36 cellular contexts compared by ENCODE assay signal in genomic region chr11:27896096-27896495, GRCh38.
"Had no signal": no experiment of that assay in that cellular context is flagged by ENCODE, and none has a peak within 500 bp of the region (broad histone marks: within the 10 kb centered on the region; RNA-seq: fewer than 3 reads in every experiment).

No MANE protein-coding gene starts in this region.

- H3K36me3 ChIP-seq: ascending aorta had no signal

- ATAC-seq: activated CD4-positive, alpha-beta T cell treated with anti-CD3 and anti-CD28 coated beads for 36 hours; activated CD4-positive, CD25-positive, alpha-beta regulatory T cell treated with anti-CD3 and anti-CD28 coated beads, Interleukin-2, amount 50 U/mL, for 24 hours; activated CD8-positive, alpha-beta T cell treated with anti-CD3 and anti-CD28 coated beads for 36 hours; activated naive CD8-positive, alpha-beta T cell treated with anti-CD3 and anti-CD28 coated beads, Interleukin-2, amount 50 U/mL, for 24 hours; activated T-cell treated with anti-CD3 and anti-CD28 coated beads, Interleukin-2, amount 50 U/mL, for 4 hours; activated T-cell treated with anti-CD3 and anti-CD28 coated beads, Interleukin-2, amount 50 U/mL, for 72 hours had no signal

- H3K4me3 ChIP-seq: ascending aorta had no signal

- H3K4me1 Mint-ChIP-seq: activated CD4-positive, alpha-beta T cell treated with anti-CD3 and anti-CD28 coated beads for 36 hours; activated CD4-positive, alpha-beta T cell treated with anti-CD3 and anti-CD28 coated beads, Interleukin-2, amount 10 ng/mL, durations not matched to agents 24 days and 14 days; activated naive CD4-positive, alpha-beta T cell treated with anti-CD3 and anti-CD28 coated beads, Interleukin-2, amount 10 ng/mL, durations not matched to agents 7 days and 5 days; activated naive CD4-positive, alpha-beta T cell treated with anti-CD3 and anti-CD28 coated beads, Interleukin-2, amount 50 U/mL, for 24 hours; activated naive CD8-positive, alpha-beta T cell treated with anti-CD3 and anti-CD28 coated beads, Interleukin-2, amount 10 ng/mL, durations not matched to agents 7 days and 5 days; activated naive CD8-positive, alpha-beta T cell treated with anti-CD3 and anti-CD28 coated beads, Interleukin-2, amount 50 U/mL, for 24 hours; brain had no signal

- H3K27me3 Mint-ChIP-seq: activated CD4-positive, alpha-beta T cell treated with anti-CD3 and anti-CD28 coated beads, Interleukin-2, amount 10 ng/mL, durations not matched to agents 24 days and 14 days; activated naive CD4-positive, alpha-beta T cell treated with anti-CD3 and anti-CD28 coated beads, Interleukin-2, amount 10 ng/mL, durations not matched to agents 7 days and 5 days; activated naive CD8-positive, alpha-beta T cell treated with anti-CD3 and anti-CD28 coated beads, Interleukin-2, amount 10 ng/mL, durations not matched to agents 7 days and 5 days; activated naive CD8-positive, alpha-beta T cell treated with anti-CD3 and anti-CD28 coated beads, Interleukin-2, amount 50 U/mL, for 24 hours had no signal

- H3K4me1 ChIP-seq: ascending aorta had no signal

- DNase-seq: activated CD4-positive, alpha-beta memory T cell treated with anti-CD3 and anti-CD28 coated beads for 36 hours; activated CD4-positive, alpha-beta T cell treated with anti-CD3 and anti-CD28 coated beads for 1 hour; activated CD4-positive, alpha-beta T cell treated with anti-CD3 and anti-CD28 coated beads for 36 hours; activated CD4-positive, alpha-beta T cell treated with anti-CD3 and anti-CD28 coated beads, Interleukin-2, amount 10 ng/mL, durations not matched to agents 24 days and 14 days; activated CD4-positive, alpha-beta T cell treated with anti-CD3 and anti-CD28 coated beads, Interleukin-2, amount 50 U/mL, for 1 hour; activated CD4-positive, alpha-beta T cell treated with anti-CD3 and anti-CD28 coated beads, Interleukin-2, amount 50 U/mL, for 4 hours; activated CD4-positive, CD25-positive, alpha-beta regulatory T cell; activated CD8-positive, alpha-beta memory T cell treated with anti-CD3 and anti-CD28 coated beads, Interleukin-2, amount 50 U/mL, for 4 hours; activated CD8-positive, alpha-beta T cell treated with anti-CD3 and anti-CD28 coated beads for 36 hours; activated effector memory CD4-positive, alpha-beta T cell treated with Interleukin-2 at 50 U/mL for 16 hours; activated gamma-delta T cell; activated naive CD4-positive, alpha-beta T cell treated with anti-CD3 and anti-CD28 coated beads, Interleukin-2, amount 10 ng/mL, durations not matched to agents 7 days and 5 days; activated naive CD4-positive, alpha-beta T cell treated with Interleukin-2 at 50 U/mL for 16 hours; activated naive CD8-positive, alpha-beta T cell treated with anti-CD3 and anti-CD28 coated beads, Interleukin-2, amount 10 ng/mL, durations not matched to agents 7 days and 5 days; activated naive CD8-positive, alpha-beta T cell treated with anti-CD3 and anti-CD28 coated beads, Interleukin-2, amount 50 U/mL, for 24 hours; activated T-cell treated with anti-CD3 and anti-CD28 coated beads for 4 hours; activated T-cell treated with anti-CD3 and anti-CD28 coated beads, Interleukin-2, amount 50 U/mL, for 1 hour; activated T-cell treated with anti-CD3 and anti-CD28 coated beads, Interleukin-2, amount 50 U/mL, for 4 hours; activated T-cell treated with anti-CD3 and anti-CD28 coated beads, Interleukin-2, amount 50 U/mL, for 72 hours; amygdala; anterior cingulate cortex; central memory CD4-positive, alpha-beta T cell; SW 1271; T-helper 1 cell; T-helper 2 cell; T-helper 9 cell had no signal

- H3K36me3 Mint-ChIP-seq: activated CD4-positive, alpha-beta memory T cell treated with anti-CD3 and anti-CD28 coated beads for 36 hours; activated naive CD4-positive, alpha-beta T cell treated with anti-CD3 and anti-CD28 coated beads, Interleukin-2, amount 10 ng/mL, durations not matched to agents 7 days and 5 days; activated naive CD4-positive, alpha-beta T cell treated with anti-CD3 and anti-CD28 coated beads, Interleukin-2, amount 50 U/mL, for 24 hours; activated naive CD8-positive, alpha-beta T cell; activated naive CD8-positive, alpha-beta T cell treated with anti-CD3 and anti-CD28 coated beads, Interleukin-2, amount 10 ng/mL, durations not matched to agents 7 days and 5 days; brain had no signal

- H3K27me3 ChIP-seq: ascending aorta had no signal

- H3K9me3 Mint-ChIP-seq: activated CD4-positive, alpha-beta memory T cell treated with anti-CD3 and anti-CD28 coated beads for 36 hours; activated CD4-positive, alpha-beta T cell treated with anti-CD3 and anti-CD28 coated beads, Interleukin-2, amount 10 ng/mL, durations not matched to agents 24 days and 14 days; activated CD8-positive, alpha-beta T cell treated with anti-CD3 and anti-CD28 coated beads for 36 hours; activated naive CD4-positive, alpha-beta T cell treated with anti-CD3 and anti-CD28 coated beads, Interleukin-2, amount 10 ng/mL, durations not matched to agents 7 days and 5 days; activated naive CD4-positive, alpha-beta T cell treated with anti-CD3 and anti-CD28 coated beads, Interleukin-2, amount 50 U/mL, for 24 hours; activated naive CD8-positive, alpha-beta T cell treated with anti-CD3 and anti-CD28 coated beads, Interleukin-2, amount 10 ng/mL, durations not matched to agents 7 days and 5 days; activated naive CD8-positive, alpha-beta T cell treated with anti-CD3 and anti-CD28 coated beads, Interleukin-2, amount 50 U/mL, for 24 hours; activated T-helper 2 cell treated with anti-CD3 and anti-CD28 coated beads, Interferon-gamma antibody, Interleukin-2, Interleukin-4, amounts not matched to agents 10 μg/mL and 5 μg/mL and 100 μg/mL, durations not matched to agents 14 hours and 24 hours and 36 hours; brain; T-helper 1 cell treated with Interleukin-12 subunit alpha and Interleukin-12 subunit beta and Interleukin-4 antibody, amounts not matched to agents 30 μg/mL and 1 μg/mL, for 36 hours; T-helper 2 cell treated with Interferon-gamma antibody and Interleukin-4, amounts not matched to agents 5 μg/mL and 100 μg/mL, for 36 hours had no signal

- H3K27ac ChIP-seq: ascending aorta, VCaP had no signal

- H3K27ac Mint-ChIP-seq: activated CD4-positive, alpha-beta memory T cell treated with anti-CD3 and anti-CD28 coated beads for 36 hours; activated CD4-positive, alpha-beta T cell treated with anti-CD3 and anti-CD28 coated beads for 36 hours; activated CD4-positive, alpha-beta T cell treated with anti-CD3 and anti-CD28 coated beads, Interleukin-2, amount 10 ng/mL, durations not matched to agents 24 days and 14 days; activated CD8-positive, alpha-beta T cell treated with anti-CD3 and anti-CD28 coated beads for 36 hours; activated naive CD4-positive, alpha-beta T cell treated with anti-CD3 and anti-CD28 coated beads, Interleukin-2, amount 10 ng/mL, durations not matched to agents 7 days and 5 days; activated naive CD4-positive, alpha-beta T cell treated with anti-CD3 and anti-CD28 coated beads, Interleukin-2, amount 50 U/mL, for 24 hours; activated naive CD8-positive, alpha-beta T cell; activated naive CD8-positive, alpha-beta T cell treated with anti-CD3 and anti-CD28 coated beads, Interleukin-2, amount 10 ng/mL, durations not matched to agents 7 days and 5 days; activated naive CD8-positive, alpha-beta T cell treated with anti-CD3 and anti-CD28 coated beads, Interleukin-2, amount 50 U/mL, for 24 hours; activated T-cell treated with anti-CD3 and anti-CD28 coated beads, Interleukin-2, amount 50 U/mL, for 72 hours; activated T-helper 1 cell treated with anti-CD3 and anti-CD28 coated beads, Interleukin-12 subunit alpha, Interleukin-12 subunit beta, Interleukin-2, Interleukin-4 antibody, amounts not matched to agents 30 ng/mL and 10 ng/mL and 1 ng/mL, durations not matched to agents 14 hours and 24 hours and 36 hours; activated T-helper 2 cell treated with anti-CD3 and anti-CD28 coated beads, Interferon-gamma antibody, Interleukin-2, Interleukin-4, amounts not matched to agents 10 μg/mL and 5 μg/mL and 100 μg/mL, durations not matched to agents 14 hours and 24 hours and 36 hours; brain; T-helper 1 cell treated with Interleukin-12 subunit alpha and Interleukin-12 subunit beta and Interleukin-4 antibody, amounts not matched to agents 30 μg/mL and 1 μg/mL, for 36 hours; T-helper 2 cell treated with Interferon-gamma antibody and Interleukin-4, amounts not matched to agents 5 μg/mL and 100 μg/mL, for 36 hours had no signal

- H3K4me3 Mint-ChIP-seq: activated CD4-positive, alpha-beta memory T cell treated with anti-CD3 and anti-CD28 coated beads for 36 hours; activated CD4-positive, alpha-beta T cell treated with anti-CD3 and anti-CD28 coated beads for 36 hours; activated CD4-positive, alpha-beta T cell treated with anti-CD3 and anti-CD28 coated beads, Interleukin-2, amount 10 ng/mL, durations not matched to agents 24 days and 14 days; activated CD8-positive, alpha-beta T cell treated with anti-CD3 and anti-CD28 coated beads for 36 hours; activated naive CD4-positive, alpha-beta T cell treated with anti-CD3 and anti-CD28 coated beads, Interleukin-2, amount 10 ng/mL, durations not matched to agents 7 days and 5 days; activated naive CD4-positive, alpha-beta T cell treated with anti-CD3 and anti-CD28 coated beads, Interleukin-2, amount 50 U/mL, for 24 hours; activated naive CD8-positive, alpha-beta T cell; activated naive CD8-positive, alpha-beta T cell treated with anti-CD3 and anti-CD28 coated beads, Interleukin-2, amount 10 ng/mL, durations not matched to agents 7 days and 5 days; activated naive CD8-positive, alpha-beta T cell treated with anti-CD3 and anti-CD28 coated beads, Interleukin-2, amount 50 U/mL, for 24 hours; activated T-cell treated with anti-CD3 and anti-CD28 coated beads, Interleukin-2, amount 50 U/mL, for 4 hours; activated T-cell treated with anti-CD3 and anti-CD28 coated beads, Interleukin-2, amount 50 U/mL, for 72 hours; activated T-helper 1 cell treated with anti-CD3 and anti-CD28 coated beads, Interleukin-12 subunit alpha, Interleukin-12 subunit beta, Interleukin-2, Interleukin-4 antibody, amounts not matched to agents 30 ng/mL and 10 ng/mL and 1 ng/mL, durations not matched to agents 14 hours and 24 hours and 36 hours; brain; T-helper 1 cell treated with Interleukin-12 subunit alpha and Interleukin-12 subunit beta and Interleukin-4 antibody, amounts not matched to agents 30 μg/mL and 1 μg/mL, for 36 hours; T-helper 2 cell treated with Interferon-gamma antibody and Interleukin-4, amounts not matched to agents 5 μg/mL and 100 μg/mL, for 36 hours had no signal
